In genomic region chrX:38664285-38664684, GRCh38 we compare ENCODE assay signal across 9 cellular contexts.
DNase-seq lines count a peak whose midpoint lies in the region; ATAC-seq and TF ChIP-seq lines count a peak whose summit lies in the region.
"Had no signal": no experiment of that assay in that cellular context is flagged by ENCODE, and none has a peak within 500 bp of the region (broad histone marks: within the 10 kb centered on the region; RNA-seq: fewer than 3 reads in every experiment).

No MANE protein-coding gene starts in this region.

- H3K27me3 Mint-ChIP-seq in endothelial cell (ENCODE audit: unreplicated experiment) = no peaks in the 10 kb centered on the region
- H3K27me3 Mint-ChIP-seq: stimulated activated naive CD8-positive, alpha-beta T cell treated with anti-CD3 and anti-CD28 coated beads, Interleukin-15, Interleukin-2, amounts not matched to agents 100 ng/mL and 50 ng/mL, for 24 hours had no signal

- H3K9me3 Mint-ChIP-seq in endothelial cell (ENCODE audit: unreplicated experiment) = no peaks in the 10 kb centered on the region
- H3K9me3 Mint-ChIP-seq: stimulated activated naive CD8-positive, alpha-beta T cell treated with anti-CD3 and anti-CD28 coated beads, Interleukin-15, Interleukin-2, amounts not matched to agents 100 ng/mL and 50 ng/mL, for 24 hours had no signal

- H3K4me1 Mint-ChIP-seq in endothelial cell (ENCODE audit: unreplicated experiment) = no peaks in the 10 kb centered on the region

- ATAC-seq in GM18502 (IDR thresholded peaks at IDR 0.05; ENCODE audit: poor library complexity, unreplicated experiment) (peak; percentile 47), psoas muscle (peak in 3 of 4 donors; percentile 41 to 71 (median 57)), HG03439 (IDR thresholded peaks at IDR 0.05; ENCODE audit: unreplicated experiment) (no peak), GM18907 (IDR thresholded peaks at IDR 0.05; ENCODE audit: unreplicated experiment) (no peak)

- DNase-seq in BE2C = peak; percentile 15
- peak; percentile 41 for DNase-seq in NCI-H748 (lab: John Stamatoyannopoulos, UW; ENCODE audit: unreplicated experiment)
- DNase-seq in endothelial cell (ENCODE audit: low spot score) = peak; percentile 14
- no peak for DNase-seq in psoas muscle
- DNase-seq in effector CD4-positive, alpha-beta T cell = no peak

- no peak overlapping the region for H3K27ac Mint-ChIP-seq in endothelial cell (ENCODE audit: unreplicated experiment)
- H3K27ac Mint-ChIP-seq: stimulated activated naive CD8-positive, alpha-beta T cell treated with anti-CD3 and anti-CD28 coated beads, Interleukin-15, Interleukin-2, amounts not matched to agents 100 ng/mL and 50 ng/mL, for 24 hours had no signal

- peak; percentile 52 for TF ChIP-seq CTCF in BE2C (IDR thresholded peaks at IDR 0.05; ENCODE audit: low read depth, low read length)
- no peak for TF ChIP-seq CTCF in endothelial cell (IDR thresholded peaks at IDR 0.05; ENCODE audit: unreplicated experiment)
- peak; percentile 37 for TF ChIP-seq CTCF in psoas muscle (IDR thresholded peaks at IDR 0.05)

- no peaks in the 10 kb centered on the region for H3K27me3 ChIP-seq in BE2C
- H3K27me3 ChIP-seq in psoas muscle (ENCODE audit: insufficient read depth in 3 of 3, low read length in 2 of 3) = peaks cover 0 to 11% (median 0%) of the 10 kb centered on the region in 3 donors

- WGBS in psoas muscle, 3 donors = 20 to 27% (median 22%) methylated on average over 5 of the region's 5 CpGs

- H3K4me3 Mint-ChIP-seq in endothelial cell (ENCODE audit: unreplicated experiment) = no peak overlapping the region
- H3K4me3 Mint-ChIP-seq: stimulated activated naive CD8-positive, alpha-beta T cell treated with anti-CD3 and anti-CD28 coated beads, Interleukin-15, Interleukin-2, amounts not matched to agents 100 ng/mL and 50 ng/mL, for 24 hours had no signal

- H3K4me1 ChIP-seq in BE2C = no peaks in the 10 kb centered on the region
- peaks cover 14% of the 10 kb centered on the region for H3K4me1 ChIP-seq in psoas muscle

- no peaks in the 10 kb centered on the region for H3K9me3 ChIP-seq in BE2C
- no peaks in the 10 kb centered on the region for H3K9me3 ChIP-seq in psoas muscle

- H3K36me3 Mint-ChIP-seq in endothelial cell (ENCODE audit: low read depth, unreplicated experiment) = no peaks in the 10 kb centered on the region

- H3K4me3 ChIP-seq in BE2C (ENCODE audit: low read depth, low read length) = no peak overlapping the region
- no peak overlapping the region for H3K4me3 ChIP-seq in psoas muscle

- H3K36me3 ChIP-seq in BE2C = no peaks in the 10 kb centered on the region
- H3K36me3 ChIP-seq in psoas muscle (ENCODE audit: insufficient read depth in 1 of 2, low read depth in 1 of 2) = peaks cover 0 to 12% of the 10 kb centered on the region in 2 donors

- intact Hi-C loops in psoas muscle (cut with DNase I) = loop anchor here in 1 of 2 donors (5.0 kb wide), 1 partner anchor 202 kb away; no protein-coding TSS in a partner anchor

- no peak overlapping the region for H3K27ac ChIP-seq in psoas muscle

Comparison
In these comparisons a context has a peak if more than half of its experiments do, and no peak if none do; other contexts are left out.
1. DNase-seq: peak in BE2C (single experiment), NCI-H748 (single experiment) and endothelial cell (single experiment); none in psoas muscle (0 of 2) and effector CD4-positive, alpha-beta T cell (single experiment).
2. ATAC-seq: peak in GM18502 (single experiment) and psoas muscle (3 of 4); none in HG03439 (single experiment) and GM18907 (single experiment).